In genomic region chr11:110000858-110001257, GRCh38 we compare ENCODE assay signal across 1 cellular context.
TF ChIP-seq lines count a peak whose summit lies in the region.

No MANE protein-coding gene starts in this region.

TF ChIP-seq in K562, 482 proteins besides CTCF, POLR2A, EP300 and RAD21 (continued from another document):
- no peak for TF ChIP-seq BCLAF1 (IDR thresholded peaks at IDR 0.05; ENCODE audit: borderline replicate concordance in 1 of 2, control insufficient read depth in 1 of 2, low read depth in 2 of 2, low read length in 1 of 2)
- TF ChIP-seq TEAD2 (tag; IDR thresholded peaks at IDR 0.05), result no peak
- no peak for TF ChIP-seq USF1 (CRISPR knock-in tag; IDR thresholded peaks at IDR 0.05)
- TF ChIP-seq SMARCC2 (IDR thresholded peaks at IDR 0.05; ENCODE audit: low read depth), result no peak
- no peak for TF ChIP-seq CCAR2 (IDR thresholded peaks at IDR 0.05; ENCODE audit: low read depth, low read length)
- 0 out of 2 replicates have a peak, but pooled peaks have one; percentile 5 for TF ChIP-seq ZNF589 (CRISPR knock-in tag; IDR thresholded peaks at IDR 0.05; ENCODE audit: low read depth)
- TF ChIP-seq SPI1 (IDR thresholded peaks at IDR 0.05; ENCODE audit: borderline replicate concordance, low read depth, low read length), result no peak
- TF ChIP-seq TFAP4 (CRISPR knock-in tag; IDR thresholded peaks at IDR 0.05; ENCODE audit: borderline replicate concordance), result no peak
